In genomic region chr6:79570802-79571367, GRCh38 we compare ENCODE assay signal across 8 cellular contexts. TPM values are rescaled to one million over a fixed set of nuclear protein-coding genes. Genes with fewer than 3 reads are reported as not detected.
DNase-seq lines count a peak whose midpoint lies in the region; ATAC-seq and TF ChIP-seq lines count a peak whose summit lies in the region.
"Had no signal": no experiment of that assay in that cellular context is flagged by ENCODE, and none has a peak within 500 bp of the region (broad histone marks: within the 10 kb centered on the region; RNA-seq: fewer than 3 reads in every experiment).

No MANE protein-coding gene starts in this region.

- no peaks in the 10 kb centered on the region for H3K9me3 ChIP-seq in SJCRH30 (replicated peaks)
- H3K9me3 ChIP-seq in parathyroid adenoma (ENCODE audit: control insufficient read depth, low read length) = no peaks in the 10 kb centered on the region

- no peaks in the 10 kb centered on the region for H3K79me2 ChIP-seq in parathyroid adenoma

- peak; percentile 26 for DNase-seq in GM10266 (ENCODE audit: extremely low spot score)
- DNase-seq in LNCaP clone FGC (ENCODE audit: low read depth) = no peak
- DNase-seq in SJCRH30 = peak in 1 of 2 experiments; percentile 47
- peak; percentile 48 for DNase-seq in fibroblast of gingiva (ENCODE audit: low read depth)
- DNase-seq in islet precursor cell = no peak
- DNase-seq: activated naive CD8-positive, alpha-beta T cell treated with anti-CD3 and anti-CD28 coated beads, Interleukin-2, amount 10 ng/mL, durations not matched to agents 7 days and 5 days had no signal

- H3K9ac ChIP-seq in parathyroid adenoma = no peak overlapping the region

- TF ChIP-seq CTCF in GM10266 (IDR thresholded peaks at IDR 0.05; ENCODE audit: control insufficient read depth, insufficient read depth, low read depth, missing control alignments) (peak; percentile 58), LNCaP clone FGC (IDR thresholded peaks at IDR 0.05; ENCODE audit: control insufficient read depth, extremely low read depth, insufficient read depth) (peak; percentile 58), parathyroid adenoma (IDR thresholded peaks at IDR 0.05) (peak; percentile 77)

- peak overlapping the region; percentile 56 for H3K4me2 ChIP-seq in parathyroid adenoma (ENCODE audit: low read length)

- H3K4me3 ChIP-seq in LNCaP clone FGC (ENCODE audit: low read depth, low read length) (peak overlapping the region; percentile 1; the same call in 1 of the 2 replicates), SJCRH30 (no peak overlapping the region), parathyroid adenoma (ENCODE audit: low read depth, low read length) (peak overlapping the region; percentile 39)

- peak overlapping the region; percentile 52 for H3K27ac ChIP-seq in SJCRH30
- peak overlapping the region; percentile 48 for H3K27ac ChIP-seq in parathyroid adenoma

- H2AFZ ChIP-seq in parathyroid adenoma = no peak overlapping the region

- H3K4me1 ChIP-seq in SJCRH30 (peaks cover 27% of the 10 kb centered on the region), parathyroid adenoma (peaks cover 5% of the 10 kb centered on the region)

- no peaks in the 10 kb centered on the region for H3K27me3 ChIP-seq in SJCRH30
- H3K27me3 ChIP-seq in parathyroid adenoma (ENCODE audit: control insufficient read depth, insufficient read depth, low read length) = no peaks in the 10 kb centered on the region

- ATAC-seq in GM21786 (IDR thresholded peaks at IDR 0.05; ENCODE audit: unreplicated experiment) = peak; percentile 71

- H3K36me3 ChIP-seq in SJCRH30 (no peaks in the 10 kb centered on the region), parathyroid adenoma (ENCODE audit: control insufficient read depth, insufficient read depth, low read length) (no peaks in the 10 kb centered on the region)

RNA-seq across cellular contexts. Expression of gene LCA5, which starts 33.7 kb away (rescaled TPM):
- total RNA-seq in SJCRH30 (2014; rRNA removed; shearing (Covaris generic)) = 6.2 and 6.5 TPM in 2 replicates

Comparison
In these comparisons a context has a peak if more than half of its experiments do, and no peak if none do; other contexts are left out.
1. DNase-seq: peak in GM10266 (single experiment) and fibroblast of gingiva (single experiment); none in LNCaP clone FGC (single experiment) and islet precursor cell (single experiment).
2. Peak in every context shown above with its lines, with median percentiles within 50 percentile points of each other: CTCF ChIP-seq.